Comparison of ENCODE assay signal across 29 cellular contexts in genomic region chr6:28750926-28751458, GRCh38.
"Had no signal": no experiment of that assay in that cellular context is flagged by ENCODE, and none has a peak within 500 bp of the region (broad histone marks: within the 10 kb centered on the region; RNA-seq: fewer than 3 reads in every experiment).

No MANE protein-coding gene starts in this region.

- H3K36me3 ChIP-seq: brain microvascular endothelial cell, esophagus muscularis mucosa, gastrocnemius medialis, heart right ventricle had no signal

- H3K4me1 ChIP-seq: esophagus muscularis mucosa, foreskin keratinocyte, gastrocnemius medialis, heart right ventricle had no signal

- H3K27me3 ChIP-seq: brain microvascular endothelial cell had no signal

- H3K27ac ChIP-seq: brain microvascular endothelial cell, coronary artery, esophagus muscularis mucosa, foreskin keratinocyte, gastrocnemius medialis, heart right ventricle had no signal

- H3K4me1 Mint-ChIP-seq: activated B cell treated with CpG ODN at 0.5 μM for 24 hours; activated T-helper 17 cell treated with anti-CD3 and anti-CD28 coated beads, Interleukin-2, amount 50 U/mL, for 72 hours; central memory CD8-positive, alpha-beta T cell had no signal

- ATAC-seq: activated CD4-positive, CD25-positive, alpha-beta regulatory T cell treated with anti-CD3 and anti-CD28 coated beads, Interleukin-2, amount 50 U/mL, for 24 hours; activated CD8-positive, alpha-beta T cell treated with anti-CD3 and anti-CD28 coated beads for 36 hours; activated T-cell treated with anti-CD3 and anti-CD28 coated beads, Interleukin-2, amount 50 U/mL, for 4 hours; activated T-helper 17 cell treated with anti-CD3 and anti-CD28 coated beads, Interleukin-2, amount 50 U/mL, for 72 hours; effector memory CD8-positive, alpha-beta T cell; foreskin keratinocyte; gastrocnemius medialis; heart right ventricle had no signal

- H3K27ac Mint-ChIP-seq: activated B cell treated with CpG ODN at 0.5 μM for 24 hours; activated CD8-positive, alpha-beta T cell treated with anti-CD3 and anti-CD28 coated beads for 36 hours; activated naive CD8-positive, alpha-beta T cell; activated T-helper 17 cell treated with anti-CD3 and anti-CD28 coated beads, Interleukin-2, amount 50 U/mL, for 72 hours; dendritic cell treated with granulocyte-macrophage colony-stimulating factor and Interleukin-4, amounts not matched to agents 40 ng/mL and 50 ng/mL, for 4 days; effector memory CD8-positive, alpha-beta T cell had no signal

- H3K4me3 ChIP-seq: coronary artery, esophagus muscularis mucosa, heart right ventricle had no signal

- DNase-seq: activated B cell treated with CpG ODN at 0.5 μM for 24 hours; activated CD4-positive, alpha-beta T cell treated with anti-CD3 and anti-CD28 coated beads for 48 hours; activated CD4-positive, alpha-beta T cell treated with anti-CD3 and anti-CD28 coated beads, Interleukin-2, amount 50 U/mL, for 1 hour; activated CD4-positive, alpha-beta T cell treated with anti-CD3 and anti-CD28 coated beads, Interleukin-2, amount 50 U/mL, for 48 hours; activated CD8-positive, alpha-beta memory T cell treated with anti-CD3 and anti-CD28 coated beads for 24 hours; activated CD8-positive, alpha-beta T cell treated with anti-CD3 and anti-CD28 coated beads for 36 hours; activated effector memory CD4-positive, alpha-beta T cell treated with Interleukin-2 at 50 U/mL for 16 hours; activated gamma-delta T cell treated with Interleukin-2 at 50 U/mL for 16 hours; activated naive CD4-positive, alpha-beta T cell treated with anti-CD3 and anti-CD28 coated beads, Interleukin-2, amount 50 U/mL, for 16 hours; activated naive CD4-positive, alpha-beta T cell treated with Interleukin-2 at 50 U/mL for 16 hours; activated T-cell treated with anti-CD3 and anti-CD28 coated beads, Interleukin-2, amount 50 U/mL, for 4 hours; amniotic stem cell; anterior cingulate cortex; brain microvascular endothelial cell; effector CD4-positive, alpha-beta T cell; effector memory CD8-positive, alpha-beta T cell; erythroblast; foreskin keratinocyte; gastrocnemius medialis; heart right ventricle; T-helper 2 cell had no signal

- H3K4me3 Mint-ChIP-seq: activated B cell treated with CpG ODN at 0.5 μM for 24 hours; activated CD8-positive, alpha-beta T cell treated with anti-CD3 and anti-CD28 coated beads for 36 hours; activated naive CD8-positive, alpha-beta T cell; activated T-cell treated with anti-CD3 and anti-CD28 coated beads, Interleukin-2, amount 50 U/mL, for 4 hours; activated T-helper 17 cell treated with anti-CD3 and anti-CD28 coated beads, Interleukin-2, amount 50 U/mL, for 72 hours; central memory CD8-positive, alpha-beta T cell; dendritic cell treated with granulocyte-macrophage colony-stimulating factor and Interleukin-4, amounts not matched to agents 40 ng/mL and 50 ng/mL, for 4 days; effector memory CD8-positive, alpha-beta T cell had no signal

- FAIRE-seq: bronchial epithelial cell had no signal
